10 cellular contexts compared by ENCODE assay signal in the genomic region with DNA sequence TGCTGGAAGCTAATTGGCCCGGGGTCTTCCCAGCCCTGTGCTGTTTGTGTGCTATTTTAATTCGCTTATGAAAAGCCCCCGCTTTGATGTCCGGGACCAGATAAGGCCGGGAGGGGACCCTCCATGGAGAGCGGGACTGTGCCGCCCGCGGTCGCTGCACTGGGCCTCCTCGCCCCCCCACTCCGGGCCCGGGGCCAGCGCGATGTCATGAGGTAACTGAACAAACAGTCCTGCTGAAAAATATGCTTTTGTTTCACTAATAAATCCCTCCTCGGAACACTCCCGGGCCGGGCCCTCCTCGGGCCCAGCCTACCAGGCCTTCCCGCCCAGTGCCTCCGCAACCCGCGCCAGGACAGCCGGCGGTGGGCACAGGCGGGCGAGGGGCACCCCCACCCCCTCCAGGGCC.
A peak's percentile ranks its signal among the peaks of the same experiment; 100 is the strongest.
DNase-seq lines count a peak whose midpoint lies in the region; ATAC-seq and TF ChIP-seq lines count a peak whose summit lies in the region.
"Had no signal": no experiment of that assay in that cellular context is flagged by ENCODE, and none has a peak within 500 bp of the region (broad histone marks: within the 10 kb centered on the region; RNA-seq: fewer than 3 reads in every experiment).

No MANE protein-coding gene starts in this region.

- H3K36me3 ChIP-seq in breast epithelium = no peaks in the 10 kb centered on the region
- H3K36me3 ChIP-seq in mammary epithelial cell (ENCODE audit: insufficient read depth, low read length) = no peaks in the 10 kb centered on the region
- no peaks in the 10 kb centered on the region for H3K36me3 ChIP-seq in esophagus squamous epithelium
- no peaks in the 10 kb centered on the region for H3K36me3 ChIP-seq in aorta (ENCODE audit: control insufficient read depth in 1 of 2, insufficient read depth in 2 of 2, low read length in 1 of 2)
- no peaks in the 10 kb centered on the region for H3K36me3 ChIP-seq in MM.1S (replicated peaks; ENCODE audit: insufficient read depth, low read length)

- H3K9me2 ChIP-seq in MM.1S (replicated peaks; ENCODE audit: insufficient read depth, low read length) = no peaks in the 10 kb centered on the region

- WGBS in mammary epithelial cell (ENCODE audit: low coverage, missing lambda C conversion rate) = 17% methylated on average over 7 of the region's 27 CpGs
- WGBS in esophagus squamous epithelium, 2 donors = 16 to 27% methylated on average over 26 to 27 of the region's 27 CpGs
- 1 to 4% methylated on average over 26 to 27 of the region's 27 CpGs for WGBS in aorta, 2 donors

- intact Hi-C loops in breast epithelium (cut with DNase I; ENCODE audit: low total_unique reads) = no loop called here
- intact Hi-C loops in mammary epithelial cell (cut with micrococcal nuclease) = no loop called here
- intact Hi-C loops in esophagus squamous epithelium (cut with DNase I) = no loop called here
- intact Hi-C loops in aorta (cut with DNase I) = no loop called here

- no peaks in the 10 kb centered on the region for H3K9me3 Mint-ChIP-seq in natural killer cell treated with Interleukin-12 subunit alpha and Interleukin-12 subunit beta and Interleukin-15 and Interleukin-18, amount 100 ng/mL, for 72 hours

- H3F3A ChIP-seq in MM.1S (ENCODE audit: insufficient read depth, low read length) = no peaks in the 10 kb centered on the region

- no peak for TF ChIP-seq POLR2A in breast epithelium (IDR thresholded peaks at IDR 0.05)
- no peak for TF ChIP-seq POLR2A in esophagus squamous epithelium (IDR thresholded peaks at IDR 0.05)
- TF ChIP-seq POLR2A in erythroblast (IDR thresholded peaks at IDR 0.05; ENCODE audit: low read length) = no peak

- DNase-seq in breast epithelium (ENCODE audit: low spot score in 2 of 2) (peak; percentile 83), mammary epithelial cell (no peak), esophagus squamous epithelium (lab: John Stamatoyannopoulos, UW) (no peak), aorta (peak; percentile 65 to 90), KG1 (lab: John Stamatoyannopoulos, UW) (no peak), erythroblast (lab: John Stamatoyannopoulos, UW) (no peak), MM.1S (no peak)
- DNase-seq in natural killer cell treated with Interleukin-12 subunit alpha and Interleukin-12 subunit beta and Interleukin-15 and Interleukin-18, amount 100 ng/mL, for 72 hours (ENCODE audit: low spot score) = peak; percentile 54
- DNase-seq: CD4-positive, alpha-beta memory T cell; NCI-H2171 had no signal

- no peaks in the 10 kb centered on the region for H3K79me2 ChIP-seq in mammary epithelial cell (ENCODE audit: insufficient read depth, low read length)
- no peaks in the 10 kb centered on the region for H3K79me2 ChIP-seq in MM.1S (ENCODE audit: low read length)

- no peak for TF ChIP-seq CTCF in breast epithelium (IDR thresholded peaks at IDR 0.05)
- no peak for TF ChIP-seq CTCF in mammary epithelial cell (conservative IDR thresholded peaks at IDR 0.05 in 1 of 2, IDR thresholded peaks at IDR 0.05 in 1 of 2; ENCODE audit: extremely low read depth in 1 of 2, insufficient read depth in 1 of 2, low read depth in 1 of 2, low read length in 2 of 2)
- no peak for TF ChIP-seq CTCF in esophagus squamous epithelium (IDR thresholded peaks at IDR 0.05)
- no peak for TF ChIP-seq CTCF in MM.1S (IDR thresholded peaks at IDR 0.05; ENCODE audit: low read length)

- in situ Hi-C loops in mammary epithelial cell (cut with MboI; ENCODE audit: low sequenced_read_pairs in 2 of 2) = no loop called here

- H3K9me3 ChIP-seq in breast epithelium (no peaks in the 10 kb centered on the region), mammary epithelial cell (replicated peaks; ENCODE audit: insufficient read depth, low read length) (peaks cover 3% of the 10 kb centered on the region), esophagus squamous epithelium (no peaks in the 10 kb centered on the region), aorta (ENCODE audit: control insufficient read depth, low read length) (no peaks in the 10 kb centered on the region), MM.1S (replicated peaks; ENCODE audit: insufficient read depth, low read length) (no peaks in the 10 kb centered on the region)

- no peak overlapping the region for H3K4me2 ChIP-seq in mammary epithelial cell (ENCODE audit: insufficient read depth, low read depth, low read length)
- no peak overlapping the region for H3K4me2 ChIP-seq in MM.1S (ENCODE audit: low read depth, low read length)

- no TSS peak for BruUV-seq in mammary epithelial cell (replicated peaks; lab: Mats Ljungman, UMichigan)

- no peaks in the 10 kb centered on the region for H3K27me3 ChIP-seq in breast epithelium
- H3K27me3 ChIP-seq in mammary epithelial cell (ENCODE audit: insufficient read depth, low read length) = peaks cover 17% of the 10 kb centered on the region
- H3K27me3 ChIP-seq in esophagus squamous epithelium = peaks cover 0 to 8% (median 0%) of the 10 kb centered on the region in 4 donors
- H3K27me3 ChIP-seq in aorta (ENCODE audit: control insufficient read depth in 1 of 2, insufficient read depth in 2 of 2, low read length in 1 of 2) = no peaks in the 10 kb centered on the region
- H3K27me3 ChIP-seq in MM.1S (replicated peaks; ENCODE audit: insufficient read depth, low read length) = no peaks in the 10 kb centered on the region

- peak overlapping the region; percentile 83 to 93 for H3K27ac ChIP-seq in breast epithelium
- no peak overlapping the region for H3K27ac ChIP-seq in mammary epithelial cell (ENCODE audit: insufficient read depth, low read depth, low read length)
- H3K27ac ChIP-seq in esophagus squamous epithelium = peak overlapping the region; percentile 41 to 88 (median 80)
- no peak overlapping the region for H3K27ac ChIP-seq in aorta (ENCODE audit: low read depth in 1 of 2, low read length in 2 of 2)
- H3K27ac ChIP-seq in MM.1S (ENCODE audit: low read length) = no peak overlapping the region

- H3K4me1 ChIP-seq in breast epithelium (peaks cover 14 to 16% of the 10 kb centered on the region in 2 donors), mammary epithelial cell (ENCODE audit: insufficient read depth, low read length) (peaks cover 15% of the 10 kb centered on the region), esophagus squamous epithelium (peaks cover 11 to 77% (median 47%) of the 10 kb centered on the region in 3 donors), aorta (ENCODE audit: control insufficient read depth in 1 of 2, insufficient read depth in 2 of 2, low read length in 2 of 2) (no peaks in the 10 kb centered on the region), MM.1S (ENCODE audit: low read length) (no peaks in the 10 kb centered on the region)

- H3K4me1 Mint-ChIP-seq in natural killer cell treated with Interleukin-12 subunit alpha and Interleukin-12 subunit beta and Interleukin-15 and Interleukin-18, amount 100 ng/mL, for 72 hours (ENCODE audit: low read depth in 2 of 2) = peaks cover 9 to 14% of the 10 kb centered on the region in 2 donors

- dilution Hi-C loops in mammary epithelial cell (cut with HindIII; ENCODE audit: low sequenced_read_pairs) = no loop called here

- H3K27ac Mint-ChIP-seq in natural killer cell treated with Interleukin-12 subunit alpha and Interleukin-12 subunit beta and Interleukin-15 and Interleukin-18, amount 100 ng/mL, for 72 hours = no peak overlapping the region
- H3K27ac Mint-ChIP-seq: CD4-positive, alpha-beta memory T cell had no signal

- ATAC-seq in natural killer cell treated with Interleukin-12 subunit alpha and Interleukin-12 subunit beta and Interleukin-15 and Interleukin-18, amount 100 ng/mL, for 72 hours = no peak
- peak; percentile 51 for ATAC-seq in aorta (ENCODE audit: low FRiP score)

- H3K4me3 ChIP-seq in breast epithelium (peak overlapping the region in 2 of 3 donors; percentile 35 to 58), mammary epithelial cell (replicated peaks in 1 of 3; ENCODE audit: insufficient read depth in 1 of 3, low read depth in 2 of 3, low read length in 3 of 3) (no peak overlapping the region), esophagus squamous epithelium (peak overlapping the region in 2 of 4 donors; percentile 19 to 45), aorta (ENCODE audit: low read length in 2 of 2) (no peak overlapping the region), MM.1S (ENCODE audit: low read length) (no peak overlapping the region)

- H3K9ac ChIP-seq in mammary epithelial cell (ENCODE audit: insufficient read depth, low read length) (no peak overlapping the region), MM.1S (ENCODE audit: low read length) (no peak overlapping the region)

- no peak overlapping the region for H2AFZ ChIP-seq in mammary epithelial cell (ENCODE audit: low read depth, low read length)
- no peak overlapping the region for H2AFZ ChIP-seq in MM.1S (ENCODE audit: low read length)

- CTCF ChIA-PET in mammary epithelial cell (lab: Charles Lee; ENCODE audit: low non-redundant PET) = no interaction called here

- no peak overlapping the region for H3K4me3 Mint-ChIP-seq in natural killer cell treated with Interleukin-12 subunit alpha and Interleukin-12 subunit beta and Interleukin-15 and Interleukin-18, amount 100 ng/mL, for 72 hours
- H3K4me3 Mint-ChIP-seq: CD4-positive, alpha-beta memory T cell had no signal

- H4K20me1 ChIP-seq in mammary epithelial cell (ENCODE audit: insufficient read depth, low read length) (no peaks in the 10 kb centered on the region), MM.1S (ENCODE audit: insufficient read depth, low read length) (no peaks in the 10 kb centered on the region)

- peaks cover 14 to 26% of the 10 kb centered on the region in 2 donors for H3K27me3 Mint-ChIP-seq in natural killer cell treated with Interleukin-12 subunit alpha and Interleukin-12 subunit beta and Interleukin-15 and Interleukin-18, amount 100 ng/mL, for 72 hours
- H3K27me3 Mint-ChIP-seq: CD4-positive, alpha-beta memory T cell had no signal

- no peaks in the 10 kb centered on the region for H3K36me3 Mint-ChIP-seq in natural killer cell treated with Interleukin-12 subunit alpha and Interleukin-12 subunit beta and Interleukin-15 and Interleukin-18, amount 100 ng/mL, for 72 hours

Comparison
In these comparisons a context has a peak if more than half of its experiments do, and no peak if none do; other contexts are left out.
1. DNase-seq: peak in breast epithelium (2 of 2), natural killer cell treated with Interleukin-12 subunit alpha and Interleukin-12 subunit beta and Interleukin-15 and Interleukin-18, amount 100 ng/mL, for 72 hours (single experiment) and aorta (2 of 2); none in mammary epithelial cell (single experiment), esophagus squamous epithelium (single experiment), KG1 (single experiment), erythroblast (0 of 2) and MM.1S (single experiment).
2. H3K27ac ChIP-seq: peak in breast epithelium (2 of 2) and esophagus squamous epithelium (4 of 4); none in mammary epithelial cell (single experiment), aorta (0 of 2) and MM.1S (single experiment).
3. H3K4me3 ChIP-seq: peak in breast epithelium (2 of 3); none in mammary epithelial cell (0 of 3), aorta (0 of 2) and MM.1S (single experiment).